ENCODE assay signal across 1 cellular context in the genomic region with DNA sequence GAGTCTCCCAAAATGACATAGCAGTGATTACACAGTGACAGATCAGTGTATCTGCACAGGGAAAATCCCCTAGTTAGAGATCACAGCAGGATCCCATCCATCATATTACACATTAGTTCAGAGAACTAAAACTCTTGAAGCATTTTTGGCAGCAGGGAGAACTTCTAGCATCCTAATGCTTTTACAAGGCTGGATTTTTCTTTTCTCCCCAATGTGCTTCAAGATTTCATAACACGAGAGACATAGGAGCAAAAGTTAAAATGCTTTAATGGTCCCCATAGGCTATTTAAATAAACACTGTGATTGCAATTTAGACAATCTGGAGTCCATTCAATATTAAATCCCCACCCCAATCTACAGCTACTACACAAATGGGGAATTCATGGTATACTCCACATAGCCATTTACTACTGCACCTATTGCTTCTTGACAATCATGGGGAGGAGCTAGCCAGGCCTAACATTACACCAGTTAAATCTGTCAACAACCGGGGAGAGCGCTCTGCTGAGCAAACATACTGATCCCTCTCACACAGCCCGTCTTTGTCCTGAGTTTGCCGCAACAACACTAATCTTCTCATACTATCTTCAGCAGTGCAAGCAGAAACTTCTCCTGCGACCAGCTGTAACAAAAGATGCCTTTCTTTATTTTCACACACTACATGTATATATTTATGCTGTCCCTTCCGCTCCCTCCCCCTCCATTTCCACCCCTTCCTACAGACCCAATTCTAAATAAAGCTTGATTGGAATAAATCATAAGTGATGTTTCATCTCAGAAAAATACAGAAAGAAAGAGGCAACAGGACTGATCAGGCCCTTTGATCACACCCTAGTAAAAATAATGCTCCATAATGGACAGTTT.
TF ChIP-seq lines count a peak whose summit lies in the region.

No MANE protein-coding gene starts in this region.

TF ChIP-seq in HepG2, 621 proteins besides CTCF, POLR2A, EP300 and RAD21 (continued from another document and continues in another):
- TF ChIP-seq, protein P1, sequence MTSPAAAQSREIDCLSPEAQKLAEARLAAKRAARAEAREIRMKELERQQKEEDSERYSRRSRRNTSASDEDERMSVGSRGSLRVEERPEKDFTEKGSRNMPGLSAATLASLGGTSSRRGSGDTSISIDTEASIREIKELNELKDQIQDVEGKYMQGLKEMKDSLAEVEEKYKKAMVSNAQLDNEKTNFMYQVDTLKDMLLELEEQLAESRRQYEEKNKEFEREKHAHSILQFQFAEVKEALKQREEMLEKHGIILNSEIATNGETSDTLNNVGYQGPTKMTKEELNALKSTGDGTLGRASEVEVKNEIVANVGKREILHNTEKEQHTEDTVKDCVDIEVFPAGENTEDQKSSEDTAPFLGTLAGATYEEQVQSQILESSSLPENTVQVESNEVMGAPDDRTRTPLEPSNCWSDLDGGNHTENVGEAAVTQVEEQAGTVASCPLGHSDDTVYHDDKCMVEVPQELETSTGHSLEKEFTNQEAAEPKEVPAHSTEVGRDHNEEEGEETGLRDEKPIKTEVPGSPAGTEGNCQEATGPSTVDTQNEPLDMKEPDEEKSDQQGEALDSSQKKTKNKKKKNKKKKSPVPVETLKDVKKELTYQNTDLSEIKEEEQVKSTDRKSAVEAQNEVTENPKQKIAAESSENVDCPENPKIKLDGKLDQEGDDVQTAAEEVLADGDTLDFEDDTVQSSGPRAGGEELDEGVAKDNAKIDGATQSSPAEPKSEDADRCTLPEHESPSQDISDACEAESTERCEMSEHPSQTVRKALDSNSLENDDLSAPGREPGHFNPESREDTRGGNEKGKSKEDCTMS (CRISPR knock-in tag; conservative IDR thresholded peaks at IDR 0.05), result no peak
- TF ChIP-seq ZNF660 (CRISPR knock-in tag; IDR thresholded peaks at IDR 0.05; ENCODE audit: borderline replicate concordance, low read depth) (no peak), ZNF746 (CRISPR knock-in tag; IDR thresholded peaks at IDR 0.05) (no peak), ATF5 (CRISPR knock-in tag; IDR thresholded peaks at IDR 0.05; ENCODE audit: low read depth) (no peak), SPEN (CRISPR knock-in tag; IDR thresholded peaks at IDR 0.05; ENCODE audit: low read depth) (no peak), ZBTB25 (CRISPR knock-in tag; IDR thresholded peaks at IDR 0.05) (no peak; the same call in 1 of the 2 replicates), RNF2 (conservative IDR thresholded peaks at IDR 0.05; ENCODE audit: low read depth) (no peak), ZBTB26 (CRISPR knock-in tag; IDR thresholded peaks at IDR 0.05; ENCODE audit: borderline replicate concordance) (no peak; the same call in 1 of the 2 replicates), DDIT3 (CRISPR knock-in tag; IDR thresholded peaks at IDR 0.05) (no peak), ZSCAN25 (CRISPR knock-in tag; IDR thresholded peaks at IDR 0.05) (no peak), KMT2A (CRISPR knock-in tag; IDR thresholded peaks at IDR 0.05) (peak; percentile 76), HMG20B (CRISPR knock-in tag; conservative IDR thresholded peaks at IDR 0.05) (peak; percentile 65; the same call in 1 of the 2 replicates), MTA1 (CRISPR knock-in tag; IDR thresholded peaks at IDR 0.05; ENCODE audit: borderline replicate concordance) (no peak), ASH2L (IDR thresholded peaks at IDR 0.05; ENCODE audit: insufficient read length, low read depth, low read length) (peak; percentile 85), SNAPC4 (CRISPR knock-in tag; IDR thresholded peaks at IDR 0.05) (no peak), ARHGAP35 (CRISPR knock-in tag; IDR thresholded peaks at IDR 0.05; ENCODE audit: borderline replicate concordance) (no peak), ZNF564 (CRISPR knock-in tag; IDR thresholded peaks at IDR 0.05) (no peak), ZNF672 (CRISPR knock-in tag; IDR thresholded peaks at IDR 0.05) (no peak), MXD4 (CRISPR knock-in tag; IDR thresholded peaks at IDR 0.05) (no peak), SKI (IDR thresholded peaks at IDR 0.05; ENCODE audit: partially characterized antibody) (no peak)
- TF ChIP-seq, protein P2, sequence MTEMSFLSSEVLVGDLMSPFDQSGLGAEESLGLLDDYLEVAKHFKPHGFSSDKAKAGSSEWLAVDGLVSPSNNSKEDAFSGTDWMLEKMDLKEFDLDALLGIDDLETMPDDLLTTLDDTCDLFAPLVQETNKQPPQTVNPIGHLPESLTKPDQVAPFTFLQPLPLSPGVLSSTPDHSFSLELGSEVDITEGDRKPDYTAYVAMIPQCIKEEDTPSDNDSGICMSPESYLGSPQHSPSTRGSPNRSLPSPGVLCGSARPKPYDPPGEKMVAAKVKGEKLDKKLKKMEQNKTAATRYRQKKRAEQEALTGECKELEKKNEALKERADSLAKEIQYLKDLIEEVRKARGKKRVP (CRISPR knock-in tag; IDR thresholded peaks at IDR 0.05), result peak in 1 of 2 experiments; percentile 78; a peak in 2 of 4 replicates
- TF ChIP-seq, protein P3, sequence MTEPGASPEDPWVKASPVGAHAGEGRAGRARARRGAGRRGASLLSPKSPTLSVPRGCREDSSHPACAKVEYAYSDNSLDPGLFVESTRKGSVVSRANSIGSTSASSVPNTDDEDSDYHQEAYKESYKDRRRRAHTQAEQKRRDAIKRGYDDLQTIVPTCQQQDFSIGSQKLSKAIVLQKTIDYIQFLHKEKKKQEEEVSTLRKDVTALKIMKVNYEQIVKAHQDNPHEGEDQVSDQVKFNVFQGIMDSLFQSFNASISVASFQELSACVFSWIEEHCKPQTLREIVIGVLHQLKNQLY (CRISPR knock-in tag; IDR thresholded peaks at IDR 0.05), result 0 out of 2 replicates have a peak, but pooled peaks have one; percentile 19
- TF ChIP-seq, protein P4, sequence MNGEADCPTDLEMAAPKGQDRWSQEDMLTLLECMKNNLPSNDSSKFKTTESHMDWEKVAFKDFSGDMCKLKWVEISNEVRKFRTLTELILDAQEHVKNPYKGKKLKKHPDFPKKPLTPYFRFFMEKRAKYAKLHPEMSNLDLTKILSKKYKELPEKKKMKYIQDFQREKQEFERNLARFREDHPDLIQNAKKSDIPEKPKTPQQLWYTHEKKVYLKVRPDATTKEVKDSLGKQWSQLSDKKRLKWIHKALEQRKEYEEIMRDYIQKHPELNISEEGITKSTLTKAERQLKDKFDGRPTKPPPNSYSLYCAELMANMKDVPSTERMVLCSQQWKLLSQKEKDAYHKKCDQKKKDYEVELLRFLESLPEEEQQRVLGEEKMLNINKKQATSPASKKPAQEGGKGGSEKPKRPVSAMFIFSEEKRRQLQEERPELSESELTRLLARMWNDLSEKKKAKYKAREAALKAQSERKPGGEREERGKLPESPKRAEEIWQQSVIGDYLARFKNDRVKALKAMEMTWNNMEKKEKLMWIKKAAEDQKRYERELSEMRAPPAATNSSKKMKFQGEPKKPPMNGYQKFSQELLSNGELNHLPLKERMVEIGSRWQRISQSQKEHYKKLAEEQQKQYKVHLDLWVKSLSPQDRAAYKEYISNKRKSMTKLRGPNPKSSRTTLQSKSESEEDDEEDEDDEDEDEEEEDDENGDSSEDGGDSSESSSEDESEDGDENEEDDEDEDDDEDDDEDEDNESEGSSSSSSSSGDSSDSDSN (CRISPR knock-in tag; IDR thresholded peaks at IDR 0.05), result no peak
- TF ChIP-seq, protein P5, sequence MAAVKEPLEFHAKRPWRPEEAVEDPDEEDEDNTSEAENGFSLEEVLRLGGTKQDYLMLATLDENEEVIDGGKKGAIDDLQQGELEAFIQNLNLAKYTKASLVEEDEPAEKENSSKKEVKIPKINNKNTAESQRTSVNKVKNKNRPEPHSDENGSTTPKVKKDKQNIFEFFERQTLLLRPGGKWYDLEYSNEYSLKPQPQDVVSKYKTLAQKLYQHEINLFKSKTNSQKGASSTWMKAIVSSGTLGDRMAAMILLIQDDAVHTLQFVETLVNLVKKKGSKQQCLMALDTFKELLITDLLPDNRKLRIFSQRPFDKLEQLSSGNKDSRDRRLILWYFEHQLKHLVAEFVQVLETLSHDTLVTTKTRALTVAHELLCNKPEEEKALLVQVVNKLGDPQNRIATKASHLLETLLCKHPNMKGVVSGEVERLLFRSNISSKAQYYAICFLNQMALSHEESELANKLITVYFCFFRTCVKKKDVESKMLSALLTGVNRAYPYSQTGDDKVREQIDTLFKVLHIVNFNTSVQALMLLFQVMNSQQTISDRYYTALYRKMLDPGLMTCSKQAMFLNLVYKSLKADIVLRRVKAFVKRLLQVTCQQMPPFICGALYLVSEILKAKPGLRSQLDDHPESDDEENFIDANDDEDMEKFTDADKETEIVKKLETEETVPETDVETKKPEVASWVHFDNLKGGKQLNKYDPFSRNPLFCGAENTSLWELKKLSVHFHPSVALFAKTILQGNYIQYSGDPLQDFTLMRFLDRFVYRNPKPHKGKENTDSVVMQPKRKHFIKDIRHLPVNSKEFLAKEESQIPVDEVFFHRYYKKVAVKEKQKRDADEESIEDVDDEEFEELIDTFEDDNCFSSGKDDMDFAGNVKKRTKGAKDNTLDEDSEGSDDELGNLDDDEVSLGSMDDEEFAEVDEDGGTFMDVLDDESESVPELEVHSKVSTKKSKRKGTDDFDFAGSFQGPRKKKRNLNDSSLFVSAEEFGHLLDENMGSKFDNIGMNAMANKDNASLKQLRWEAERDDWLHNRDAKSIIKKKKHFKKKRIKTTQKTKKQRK (IDR thresholded peaks at IDR 0.05; ENCODE audit: low read length), result no peak
- TF ChIP-seq, protein P6, sequence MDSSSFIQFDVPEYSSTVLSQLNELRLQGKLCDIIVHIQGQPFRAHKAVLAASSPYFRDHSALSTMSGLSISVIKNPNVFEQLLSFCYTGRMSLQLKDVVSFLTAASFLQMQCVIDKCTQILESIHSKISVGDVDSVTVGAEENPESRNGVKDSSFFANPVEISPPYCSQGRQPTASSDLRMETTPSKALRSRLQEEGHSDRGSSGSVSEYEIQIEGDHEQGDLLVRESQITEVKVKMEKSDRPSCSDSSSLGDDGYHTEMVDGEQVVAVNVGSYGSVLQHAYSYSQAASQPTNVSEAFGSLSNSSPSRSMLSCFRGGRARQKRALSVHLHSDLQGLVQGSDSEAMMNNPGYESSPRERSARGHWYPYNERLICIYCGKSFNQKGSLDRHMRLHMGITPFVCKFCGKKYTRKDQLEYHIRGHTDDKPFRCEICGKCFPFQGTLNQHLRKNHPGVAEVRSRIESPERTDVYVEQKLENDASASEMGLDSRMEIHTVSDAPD (CRISPR knock-in tag; IDR thresholded peaks at IDR 0.05), result peak; percentile 80; the same call in 1 of the 2 replicates
